ENCODE assay signal across 1 cellular context in the genomic region with DNA sequence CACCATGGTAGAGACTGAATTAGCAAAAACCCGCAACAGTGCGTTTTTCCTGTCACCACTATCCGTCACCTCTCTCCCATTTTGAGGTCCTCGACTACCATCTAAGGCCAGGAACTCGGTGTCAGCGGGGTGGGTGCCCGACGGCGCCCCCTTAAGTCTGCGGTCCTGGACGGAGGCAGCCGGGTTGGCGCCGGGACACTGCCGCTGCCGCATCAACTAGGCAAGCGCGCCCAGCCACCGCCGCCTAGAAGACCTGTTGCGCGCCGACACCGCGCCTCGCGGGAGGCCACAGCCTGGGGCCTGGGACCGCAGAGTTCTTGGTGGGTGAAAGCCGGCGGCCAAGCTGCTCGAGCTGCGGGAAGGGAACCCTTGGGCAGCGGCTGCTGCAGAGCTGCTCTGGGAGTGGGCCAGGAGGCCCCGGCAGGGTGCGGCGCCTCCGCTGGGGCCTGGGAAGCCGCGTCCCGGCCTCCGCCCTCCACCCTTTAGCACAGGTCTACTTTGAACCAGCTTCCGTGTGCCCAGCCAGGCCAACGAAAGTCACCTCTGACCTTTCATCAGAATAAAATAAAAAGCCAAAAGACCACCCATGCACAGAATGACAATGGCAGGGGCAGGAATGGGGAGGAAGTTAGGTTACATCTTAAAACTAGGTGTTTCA.
A peak's percentile ranks its signal among the peaks of the same experiment; 100 is the strongest.
TF ChIP-seq lines count a peak whose summit lies in the region.

No MANE protein-coding gene starts in this region.

TF ChIP-seq in endothelial cell of umbilical vein, 7 proteins besides CTCF, POLR2A, EP300 and RAD21:
- TF ChIP-seq POLR2AphosphoS5 (IDR thresholded peaks at IDR 0.05; ENCODE audit: insufficient read depth, low read depth, low read length): no peak
- peak; percentile 98 for TF ChIP-seq EZH2 (IDR thresholded peaks at IDR 0.05; ENCODE audit: borderline replicate concordance, low read depth, low read length, severe bottlenecking)
